21 cellular contexts compared by ENCODE assay signal in the genomic region with DNA sequence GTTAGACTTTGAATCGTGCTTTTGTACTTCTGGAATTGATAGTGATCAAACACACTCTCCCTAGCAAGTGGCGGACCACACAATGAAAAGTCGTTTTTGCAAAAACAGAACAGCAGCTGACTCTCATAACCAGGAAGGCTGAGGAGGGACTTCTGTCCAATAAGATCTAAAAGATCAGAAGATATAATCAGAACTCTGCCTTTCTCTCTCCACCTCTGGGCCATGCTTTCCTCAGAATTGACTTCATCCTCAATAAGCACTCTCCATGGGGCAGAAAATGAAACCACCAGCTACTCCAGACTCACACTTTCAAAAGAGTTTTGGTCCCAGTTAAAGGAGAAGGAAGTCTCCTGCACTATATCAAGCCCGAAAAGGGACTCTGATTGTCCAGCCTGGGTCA.
DNase-seq lines count a peak whose midpoint lies in the region; ATAC-seq and TF ChIP-seq lines count a peak whose summit lies in the region.
"Had no signal": no experiment of that assay in that cellular context is flagged by ENCODE, and none has a peak within 500 bp of the region (broad histone marks: within the 10 kb centered on the region; RNA-seq: fewer than 3 reads in every experiment).

No MANE protein-coding gene starts in this region.

- H3K4me1 ChIP-seq in RWPE2 (ENCODE audit: insufficient read depth, poor library complexity, severe bottlenecking) = peaks cover 19% of the 10 kb centered on the region

- peak overlapping the region; percentile 82 for H3K27ac ChIP-seq in RWPE2 (ENCODE audit: poor library complexity, severe bottlenecking)
- H3K27ac ChIP-seq: GM23248, RWPE1 had no signal

- DNase-seq in GF-D8 (lab: John Stamatoyannopoulos, UW) = peak; percentile 10
- no peak for DNase-seq in RWPE2 (ENCODE audit: low spot score)
- DNase-seq in globus pallidus (ENCODE audit: low spot score) = peak; percentile 34
- peak; percentile 37 for DNase-seq in pons (ENCODE audit: low spot score)
- DNase-seq in NCI-H2227 (lab: John Stamatoyannopoulos, UW; ENCODE audit: unreplicated experiment) = no peak
- no peak for DNase-seq in activated CD4-positive, alpha-beta T cell treated with anti-CD3 and anti-CD28 coated beads for 4 hours
- DNase-seq: activated CD4-positive, alpha-beta T cell treated with anti-CD3 and anti-CD28 coated beads for 36 hours; activated naive CD4-positive, alpha-beta T cell treated with anti-CD3 and anti-CD28 coated beads, Interleukin-2, amount 10 ng/mL, durations not matched to agents 7 days and 5 days; AML-193; body of pancreas; GM23248; hippocampal formation; left cardiac atrium; MV-4-11; NCI-H748 treated with DMSO at 0.1 percent for 48 hours; stimulated activated CD4-positive, alpha-beta T cell treated with anti-CD3 and anti-CD28 coated beads, Interleukin-12 subunit alpha, Interleukin-12 subunit beta, amount 100 ng/mL, for 4 hours; stimulated activated naive CD8-positive, alpha-beta T cell treated with anti-CD3 and anti-CD28 coated beads, Interleukin-15, Interleukin-2, amounts not matched to agents 100 U/mL and 50 U/mL, for 24 hours; T-helper 2 cell had no signal

- H3K36me3 ChIP-seq in RWPE2 (ENCODE audit: low read depth) = no peaks in the 10 kb centered on the region

- H3K9me3 ChIP-seq in RWPE2 (ENCODE audit: severe bottlenecking) = no peaks in the 10 kb centered on the region
- H3K9me3 ChIP-seq: body of pancreas had no signal

- no peak overlapping the region for H3K4me3 ChIP-seq in RWPE2 (ENCODE audit: severe bottlenecking)
- H3K4me3 ChIP-seq: body of pancreas, GM23248 had no signal

- TF ChIP-seq CTCF in RWPE2 (IDR thresholded peaks at IDR 0.05; ENCODE audit: poor library complexity, severe bottlenecking) = no peak

- no peak for ATAC-seq in RWPE2 (ENCODE audit: low read depth)
- ATAC-seq in GM19035 (IDR thresholded peaks at IDR 0.05; ENCODE audit: unreplicated experiment) = no peak
- ATAC-seq in GM21528 (IDR thresholded peaks at IDR 0.05; ENCODE audit: low FRiP score, unreplicated experiment) = no peak
- ATAC-seq: activated CD4-positive, alpha-beta T cell treated with anti-CD3 and anti-CD28 coated beads for 36 hours; body of pancreas; left cardiac atrium; stimulated activated naive CD8-positive, alpha-beta T cell treated with anti-CD3 and anti-CD28 coated beads, Interleukin-15, Interleukin-2, amounts not matched to agents 100 U/mL and 50 U/mL, for 24 hours had no signal

- H3K27me3 ChIP-seq in RWPE2 (ENCODE audit: insufficient read depth, poor library complexity, severe bottlenecking) = no peaks in the 10 kb centered on the region
- H3K27me3 ChIP-seq: body of pancreas had no signal

Comparison
In these comparisons a context has a peak if more than half of its experiments do, and no peak if none do; other contexts are left out.
1. DNase-seq: peak in GF-D8 (single experiment), globus pallidus (single experiment) and pons (single experiment); none in RWPE2 (single experiment), NCI-H2227 (single experiment) and activated CD4-positive, alpha-beta T cell treated with anti-CD3 and anti-CD28 coated beads for 4 hours (0 of 2).